In the genomic region with DNA sequence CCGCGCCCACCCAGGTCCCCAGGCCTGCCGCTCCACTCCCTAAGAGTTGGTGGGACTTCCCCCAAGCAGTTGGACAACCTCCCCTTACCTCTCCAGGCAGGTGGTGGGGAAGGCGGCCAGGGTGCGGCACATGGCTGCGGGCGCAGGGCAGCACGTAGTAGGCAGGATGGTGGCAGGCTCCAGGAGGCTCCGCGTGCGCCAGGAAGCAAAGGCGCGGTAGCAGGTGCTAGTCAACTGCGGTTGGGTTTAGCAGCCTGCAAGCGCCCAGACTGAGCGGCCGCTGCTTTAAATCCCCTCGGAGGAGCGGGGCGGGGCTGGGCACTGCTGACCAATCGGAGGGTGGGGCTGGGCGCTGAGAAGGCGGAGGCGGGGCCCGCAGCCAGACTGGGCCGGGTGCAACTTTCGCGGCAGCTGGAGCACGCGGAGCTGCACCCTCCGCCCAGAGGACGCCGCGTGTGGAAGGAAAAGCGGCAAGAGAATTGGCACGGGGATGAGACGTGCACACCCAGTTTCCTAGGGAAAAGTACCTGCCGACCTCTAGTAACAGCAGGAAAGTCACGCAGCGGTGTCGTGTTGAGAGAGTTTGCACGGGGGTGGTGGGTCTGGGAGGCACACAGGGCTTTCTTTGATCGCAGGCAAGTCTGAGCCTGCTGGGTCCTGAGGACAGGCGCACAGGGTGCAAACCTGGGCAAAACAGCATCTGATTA, we compare ENCODE assay signal across 8 cellular contexts. TPM values are rescaled to one million over a fixed set of nuclear protein-coding genes. Genes with fewer than 3 reads are reported as not detected.
DNase-seq lines count a peak whose midpoint lies in the region; TF ChIP-seq lines count a peak whose summit lies in the region.

A gene with protein sequence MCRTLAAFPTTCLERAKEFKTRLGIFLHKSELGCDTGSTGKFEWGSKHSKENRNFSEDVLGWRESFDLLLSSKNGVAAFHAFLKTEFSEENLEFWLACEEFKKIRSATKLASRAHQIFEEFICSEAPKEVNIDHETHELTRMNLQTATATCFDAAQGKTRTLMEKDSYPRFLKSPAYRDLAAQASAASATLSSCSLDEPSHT (minus strand): TSS at position 262 of the 707 bp plus-strand sequence. CDS start 130 bp downstream, at position 132.

- TF ChIP-seq RAD21 in SK-N-SH (IDR thresholded peaks at IDR 0.05; ENCODE audit: low read length), result no peak

- peak within 1 kb of the TSS; percentile 85 for H2AFZ ChIP-seq in SK-N-SH (ENCODE audit: low read depth)
- H2AFZ ChIP-seq in osteoblast (ENCODE audit: low read length), result peak within 1 kb of the TSS; percentile 89

- no peaks in the 10 kb centered on the region for H4K20me1 ChIP-seq in SK-N-SH (ENCODE audit: insufficient read depth)
- no peaks in the 10 kb centered on the region for H4K20me1 ChIP-seq in osteoblast (ENCODE audit: insufficient read depth, low read length)

- WGBS in SK-N-SH (ENCODE audit: low lambda C conversion rate), result 15% methylated on average over 21 of the region's 44 CpGs
- 3% methylated on average over 44 of the region's 44 CpGs for WGBS in thymus

- no peaks in the 10 kb centered on the region for H3K36me3 ChIP-seq in SK-N-SH (replicated peaks in 1 of 2; ENCODE audit: control insufficient read depth in 1 of 2, insufficient read depth in 2 of 2, low read length in 1 of 2)
- no peaks in the 10 kb centered on the region for H3K36me3 ChIP-seq in osteoblast (ENCODE audit: insufficient read depth, low read length)
- no peaks in the 10 kb centered on the region for H3K36me3 ChIP-seq in thymus (ENCODE audit: control insufficient read depth, insufficient read depth)

- H3K4me3 ChIP-seq in GM08714 (ENCODE audit: low read length), result peak within 1 kb of the TSS; percentile 91
- peak within 1 kb of the TSS; percentile 57 to 67 for H3K4me3 ChIP-seq in SK-N-SH (ENCODE audit: low read depth in 2 of 2, low read length in 1 of 2)
- H3K4me3 ChIP-seq in osteoblast (ENCODE audit: insufficient read depth, low read length), result peak within 1 kb of the TSS; percentile 65
- peak within 1 kb of the TSS; percentile 39 for H3K4me3 ChIP-seq in thymus (ENCODE audit: low read length)

- peak; percentile 68 for DNase-seq in HFFc6
- peak; percentile 89 for DNase-seq in NCI-H1048 (lab: John Stamatoyannopoulos, UW)
- peak; percentile 98 for DNase-seq in SK-N-SH
- peak; percentile 94 for DNase-seq in activated naive CD4-positive, alpha-beta T cell treated with anti-CD3 and anti-CD28 coated beads, Interleukin-2, amount 10 ng/mL, durations not matched to agents 7 days and 5 days
- peak; percentile 88 for DNase-seq in globus pallidus (ENCODE audit: low spot score)
- DNase-seq in osteoblast (ENCODE audit: insufficient read length, low spot score, missing footprints), result peak; percentile 97

- H3K36me3 Mint-ChIP-seq in HFFc6 (ENCODE audit: low read depth), result no peaks in the 10 kb centered on the region
- H3K36me3 Mint-ChIP-seq in activated naive CD4-positive, alpha-beta T cell treated with anti-CD3 and anti-CD28 coated beads, Interleukin-2, amount 10 ng/mL, durations not matched to agents 7 days and 5 days, result peaks cover 3% of the 10 kb centered on the region

- H3K4me2 ChIP-seq in SK-N-SH (peak within 1 kb of the TSS; percentile 86), osteoblast (ENCODE audit: insufficient read depth, low read length) (peak within 1 kb of the TSS; percentile 81)

- no peaks in the 10 kb centered on the region for H3K27me3 ChIP-seq in SK-N-SH (ENCODE audit: insufficient read depth)
- peaks cover 3% of the 10 kb centered on the region for H3K27me3 ChIP-seq in osteoblast (ENCODE audit: insufficient read depth, low read length)
- H3K27me3 ChIP-seq in thymus (ENCODE audit: control insufficient read depth, insufficient read depth), result peaks cover 3% of the 10 kb centered on the region

- no peaks in the 10 kb centered on the region for H3K9me3 Mint-ChIP-seq in HFFc6
- H3K9me3 Mint-ChIP-seq in activated naive CD4-positive, alpha-beta T cell treated with anti-CD3 and anti-CD28 coated beads, Interleukin-2, amount 10 ng/mL, durations not matched to agents 7 days and 5 days, result no peaks in the 10 kb centered on the region

- H3K9me3 ChIP-seq in SK-N-SH, result no peaks in the 10 kb centered on the region
- H3K9me3 ChIP-seq in osteoblast (ENCODE audit: low read depth, low read length), result no peaks in the 10 kb centered on the region
- H3K9me3 ChIP-seq in thymus (ENCODE audit: control insufficient read depth), result no peaks in the 10 kb centered on the region

- peak within 1 kb of the TSS in 1 of 2 experiments; percentile 63; a peak in 2 of 4 replicates for H3K27ac ChIP-seq in SK-N-SH (ENCODE audit: low read depth in 2 of 2, low read length in 1 of 2)
- no peak within 1 kb of the TSS for H3K27ac ChIP-seq in osteoblast (ENCODE audit: low read depth, low read length)
- no peak within 1 kb of the TSS for H3K27ac ChIP-seq in thymus (ENCODE audit: low read depth)

- H3K79me2 ChIP-seq in SK-N-SH (ENCODE audit: insufficient read depth), result no peaks in the 10 kb centered on the region
- no peaks in the 10 kb centered on the region for H3K79me2 ChIP-seq in osteoblast (ENCODE audit: insufficient read depth, low read length)

- TF ChIP-seq CTCF in HFFc6 (IDR thresholded peaks at IDR 0.05), result no peak
- no peak for TF ChIP-seq CTCF in SK-N-SH (IDR thresholded peaks at IDR 0.05)
- TF ChIP-seq CTCF in osteoblast (IDR thresholded peaks at IDR 0.05; ENCODE audit: extremely low read depth, low read depth, low read length), result no peak

- H3K9me2 ChIP-seq in SK-N-SH, result no peaks in the 10 kb centered on the region

- peaks cover 46% of the 10 kb centered on the region for H3K4me1 Mint-ChIP-seq in HFFc6 (ENCODE audit: low read depth)
- peaks cover 19% of the 10 kb centered on the region for H3K4me1 Mint-ChIP-seq in activated naive CD4-positive, alpha-beta T cell treated with anti-CD3 and anti-CD28 coated beads, Interleukin-2, amount 10 ng/mL, durations not matched to agents 7 days and 5 days

- POLR2A ChIA-PET in SK-N-SH (lab: Yijun Ruan, JAX), result interaction anchor here (0.8 to 1.1 kb wide), 2 partner anchors 80 to 182 kb away, joined by 3 read pairs; partner anchors contain the start of gene RGS8

- H3F3A ChIP-seq in SK-N-SH (replicated peaks; ENCODE audit: insufficient read depth), result no peaks in the 10 kb centered on the region

- H3K4me3 Mint-ChIP-seq in HFFc6, result peak within 1 kb of the TSS; percentile 84
- H3K4me3 Mint-ChIP-seq in activated naive CD4-positive, alpha-beta T cell treated with anti-CD3 and anti-CD28 coated beads, Interleukin-2, amount 10 ng/mL, durations not matched to agents 7 days and 5 days, result peak within 1 kb of the TSS; percentile 77

- no peak for TF ChIP-seq EP300 in SK-N-SH (IDR thresholded peaks at IDR 0.05; ENCODE audit: borderline replicate concordance in 1 of 2, low read depth in 1 of 2, low read length in 1 of 2)

- H3K27ac Mint-ChIP-seq in HFFc6, result peak within 1 kb of the TSS; percentile 10; the same call in 1 of the 2 replicates
- peak within 1 kb of the TSS; percentile 86 for H3K27ac Mint-ChIP-seq in activated naive CD4-positive, alpha-beta T cell treated with anti-CD3 and anti-CD28 coated beads, Interleukin-2, amount 10 ng/mL, durations not matched to agents 7 days and 5 days

- H3K27me3 Mint-ChIP-seq in HFFc6 (ENCODE audit: insufficient read depth), result no peaks in the 10 kb centered on the region; the same call in none of the 2 replicates
- peaks cover 45% of the 10 kb centered on the region for H3K27me3 Mint-ChIP-seq in activated naive CD4-positive, alpha-beta T cell treated with anti-CD3 and anti-CD28 coated beads, Interleukin-2, amount 10 ng/mL, durations not matched to agents 7 days and 5 days

- H3K4me1 ChIP-seq in SK-N-SH (ENCODE audit: control insufficient read depth in 1 of 2, insufficient read depth in 2 of 2, low read depth in 1 of 2, low read length in 1 of 2), result peaks cover 0 to 30% of the 10 kb centered on the region in 2 experiments; a peak in 1 of 4 replicates
- peaks cover 10% of the 10 kb centered on the region for H3K4me1 ChIP-seq in osteoblast (ENCODE audit: insufficient read depth, low read length)
- H3K4me1 ChIP-seq in thymus (ENCODE audit: control insufficient read depth, insufficient read depth, low read length), result peaks cover 4% of the 10 kb centered on the region

- H3K9ac ChIP-seq in SK-N-SH, result no peak within 1 kb of the TSS

- CTCF ChIA-PET in SK-N-SH (lab: Yijun Ruan, JAX), result interaction anchor here (1.3 to 17.7 kb wide), 6 partner anchors 8 to 519 kb away, joined by 3 to 829 read pairs (median 4); partner anchors contain the start of gene NPL
- CTCF ChIA-PET in activated naive CD4-positive, alpha-beta T cell treated with anti-CD3 and anti-CD28 coated beads, Interleukin-2, amount 10 ng/mL, durations not matched to agents 7 days and 5 days (lab: Charles Lee), result interaction anchor here (0.7 to 22.4 kb wide), 5 partner anchors 10 to 519 kb away, joined by 3 to 717 read pairs (median 8); partner anchors contain the start of gene NPL

TF ChIP-seq in SK-N-SH, 30 proteins besides CTCF, POLR2A, EP300 and RAD21 (continues in another document):
- TF ChIP-seq FOXM1 (IDR thresholded peaks at IDR 0.05; ENCODE audit: low read depth) (no peak), NRF1 (IDR thresholded peaks at IDR 0.05; ENCODE audit: low read depth, low read length) (no peak), JUND (IDR thresholded peaks at IDR 0.05) (no peak), EZH2phosphoT487 (IDR thresholded peaks at IDR 0.05; ENCODE audit: borderline replicate concordance, low read depth) (no peak), POLR2AphosphoS5 (IDR thresholded peaks at IDR 0.05; ENCODE audit: low read depth, low read length) (peak; percentile 70), USF1 (IDR thresholded peaks at IDR 0.05; ENCODE audit: borderline replicate concordance, low read depth) (no peak), TEAD4 (IDR thresholded peaks at IDR 0.05; ENCODE audit: borderline replicate concordance, insufficient read depth) (no peak), GABPA (IDR thresholded peaks at IDR 0.05; ENCODE audit: low read depth) (no peak)

RNA-seq across cellular contexts. Expression of the gene that starts here (rescaled TPM):
- under 1 TPM; 0.31 to 0.59 (median 0.39) TPM for total RNA-seq in HFFc6 (2021; fragmentation: NEBNext Ultra II Directional; extraction: Animal tissue kit (Norgen Biotek cat#: 25700))
- polyA plus RNA-seq in SK-N-SH (2012; rRNA removed) (0.79 and 1.7 TPM in 2 replicates), thymus (5.0 TPM)
- 1.2 and 1.9 TPM in 2 replicates for polyA plus RNA-seq in SK-N-SH (2012; cell fraction: cytosol; rRNA removed)
- polyA plus RNA-seq in SK-N-SH (2012; cell fraction: nucleus; rRNA removed), result 0.79 and 1.0 TPM in 2 replicates
- total RNA-seq in osteoblast, result under 0.01 and 0.29 TPM in 2 replicates

Comparison
In these comparisons a context has a peak if more than half of its experiments do, and no peak if none do; other contexts are left out.
1. Peak in DNase-seq in HFFc6; RNA of the gene not detected or under 1 TPM.
2. Peak in DNase-seq, H3K4me3 ChIP-seq and H3K4me2 ChIP-seq in osteoblast; RNA of the gene not detected or under 1 TPM.
3. H3K4me3 ChIP-seq: peak in every context shown above with its lines; median percentile 91 in GM08714; 65 in osteoblast; 62 in SK-N-SH; 39 in thymus.